Comparison of ENCODE assay signal across 13 cellular contexts in genomic region chr6:45480697-45481415, GRCh38.
DNase-seq lines count a peak whose midpoint lies in the region; ATAC-seq, FAIRE-seq and TF ChIP-seq lines count a peak whose summit lies in the region.
"Had no signal": no experiment of that assay in that cellular context is flagged by ENCODE, and none has a peak within 500 bp of the region (broad histone marks: within the 10 kb centered on the region; RNA-seq: fewer than 3 reads in every experiment).

No MANE protein-coding gene starts in this region.

- H3K27ac ChIP-seq in angular gyrus (ENCODE audit: low read depth, low read length), result peak overlapping the region; percentile 69
- no peak overlapping the region for H3K27ac ChIP-seq in keratinocyte (ENCODE audit: control insufficient read depth, insufficient read depth, low read length)

- no peak overlapping the region for H3K9ac ChIP-seq in keratinocyte (ENCODE audit: control insufficient read depth, extremely low read depth, insufficient read depth, low read length)

- peaks cover 11% of the 10 kb centered on the region for H3K4me1 Mint-ChIP-seq in activated T-cell treated with anti-CD3 and anti-CD28 coated beads, Interleukin-2, amount 50 U/mL, for 72 hours (ENCODE audit: low read depth)
- peaks cover 19% of the 10 kb centered on the region for H3K4me1 Mint-ChIP-seq in activated T-cell treated with anti-CD3 and anti-CD28 coated beads, Interleukin-2, amount 50 U/mL, for 4 hours (ENCODE audit: low read depth)

- no peaks in the 10 kb centered on the region for H3K9me3 ChIP-seq in keratinocyte (ENCODE audit: control insufficient read depth, low read depth, low read length)
- H3K9me3 ChIP-seq: Peyer's patch had no signal

- H2AFZ ChIP-seq in keratinocyte (ENCODE audit: control insufficient read depth, low read length), result no peak overlapping the region

- no peaks in the 10 kb centered on the region for H3K9me1 ChIP-seq in keratinocyte (ENCODE audit: control insufficient read depth, extremely low read depth, insufficient read depth, low read length)

- H3K36me3 Mint-ChIP-seq in activated T-cell treated with anti-CD3 and anti-CD28 coated beads, Interleukin-2, amount 50 U/mL, for 72 hours (ENCODE audit: insufficient read depth in 2 of 2), result peaks cover 3 to 20% of the 10 kb centered on the region in 2 donors
- peaks cover 5% of the 10 kb centered on the region for H3K36me3 Mint-ChIP-seq in activated T-cell treated with anti-CD3 and anti-CD28 coated beads, Interleukin-2, amount 50 U/mL, for 4 hours (ENCODE audit: insufficient read depth)

- DNase-seq in activated T-cell treated with anti-CD3 and anti-CD28 coated beads, Interleukin-2, amount 50 U/mL, for 72 hours, result no peak
- DNase-seq in activated T-cell treated with anti-CD3 and anti-CD28 coated beads, Interleukin-2, amount 50 U/mL, for 4 hours, result no peak
- DNase-seq in keratinocyte (ENCODE audit: low read depth, low spot score) (no peak), superior temporal gyrus (ENCODE audit: extremely low spot score) (peak; percentile 78), D341Med (ENCODE audit: low spot score) (no peak), activated gamma-delta T cell (lab: John Stamatoyannopoulos, UW) (no peak)
- DNase-seq: cerebellar nuclear complex; naive thymus-derived CD4-positive, alpha-beta T cell; Peyer's patch had no signal

- H3K4me1 ChIP-seq in keratinocyte (ENCODE audit: control insufficient read depth, extremely low read depth, insufficient read depth, low read length), result peaks cover 29% of the 10 kb centered on the region

- TF ChIP-seq CTCF in keratinocyte (optimal IDR thresholded peaks at IDR 0.05 in 1 of 3, IDR thresholded peaks at IDR 0.05 in 1 of 3, conservative IDR thresholded peaks at IDR 0.05 in 1 of 3; ENCODE audit: extremely low read depth in 1 of 3, insufficient read depth in 2 of 3, low read length in 3 of 3), result no peak

- no peaks in the 10 kb centered on the region for H4K20me1 ChIP-seq in keratinocyte (ENCODE audit: control insufficient read depth, extremely low read depth, insufficient read depth, low read length)

- FAIRE-seq in keratinocyte (lab: Jason Lieb, UNC), result no peak
- FAIRE-seq: islet of Langerhans had no signal

- H3K36me3 ChIP-seq in keratinocyte (ENCODE audit: control insufficient read depth in 2 of 2, extremely low read depth in 1 of 2, insufficient read depth in 2 of 2, low read length in 2 of 2), result no peaks in the 10 kb centered on the region
- H3K36me3 ChIP-seq: Peyer's patch had no signal

- no peak for ATAC-seq in activated T-cell treated with anti-CD3 and anti-CD28 coated beads, Interleukin-2, amount 50 U/mL, for 72 hours (replicated peaks in 1 of 2)
- ATAC-seq in activated T-cell treated with anti-CD3 and anti-CD28 coated beads, Interleukin-2, amount 50 U/mL, for 4 hours, result no peak
- no peak for ATAC-seq in HG03175 (IDR thresholded peaks at IDR 0.05; ENCODE audit: unreplicated experiment)
- ATAC-seq: activated T-helper 17 cell treated with anti-CD3 and anti-CD28 coated beads, Interleukin-2, amount 50 U/mL, for 72 hours had no signal

- H3K4me3 ChIP-seq in keratinocyte (ENCODE audit: control insufficient read depth in 2 of 3, extremely low read depth in 1 of 3, insufficient read depth in 2 of 3, low read depth in 1 of 3, low read length in 3 of 3), result no peak overlapping the region
- H3K4me3 ChIP-seq: Peyer's patch had no signal

- H3K27me3 Mint-ChIP-seq in activated T-cell treated with anti-CD3 and anti-CD28 coated beads, Interleukin-2, amount 50 U/mL, for 72 hours (ENCODE audit: low read depth), result no peaks in the 10 kb centered on the region
- H3K27me3 Mint-ChIP-seq in activated T-cell treated with anti-CD3 and anti-CD28 coated beads, Interleukin-2, amount 50 U/mL, for 4 hours (ENCODE audit: low read depth), result no peaks in the 10 kb centered on the region
- H3K27me3 Mint-ChIP-seq: activated T-helper 17 cell treated with anti-CD3 and anti-CD28 coated beads, Interleukin-2, amount 50 U/mL, for 72 hours had no signal

- dilution Hi-C loops in keratinocyte (cut with MboI; ENCODE audit: extremely low pct_ligation_motif_present, low sequenced_read_pairs), result no loop called here

- H3K27me3 ChIP-seq in keratinocyte (ENCODE audit: control insufficient read depth, extremely low read depth, insufficient read depth, low read length), result no peaks in the 10 kb centered on the region
- H3K27me3 ChIP-seq: Peyer's patch had no signal

- H3K27ac Mint-ChIP-seq in activated T-cell treated with anti-CD3 and anti-CD28 coated beads, Interleukin-2, amount 50 U/mL, for 72 hours, result peak overlapping the region; percentile 85
- H3K27ac Mint-ChIP-seq: activated T-helper 17 cell treated with anti-CD3 and anti-CD28 coated beads, Interleukin-2, amount 50 U/mL, for 72 hours; naive thymus-derived CD4-positive, alpha-beta T cell had no signal

- peak overlapping the region in 1 of 2 donors; percentile 69 for H3K4me3 Mint-ChIP-seq in activated T-cell treated with anti-CD3 and anti-CD28 coated beads, Interleukin-2, amount 50 U/mL, for 72 hours
- no peak overlapping the region for H3K4me3 Mint-ChIP-seq in activated T-cell treated with anti-CD3 and anti-CD28 coated beads, Interleukin-2, amount 50 U/mL, for 4 hours
- H3K4me3 Mint-ChIP-seq: activated T-helper 17 cell treated with anti-CD3 and anti-CD28 coated beads, Interleukin-2, amount 50 U/mL, for 72 hours; naive thymus-derived CD4-positive, alpha-beta T cell had no signal

- no peaks in the 10 kb centered on the region for H3K79me2 ChIP-seq in keratinocyte (ENCODE audit: control insufficient read depth, insufficient read depth, low read length)

- H3K4me2 ChIP-seq in keratinocyte (ENCODE audit: control insufficient read depth, extremely low read depth, insufficient read depth, low read depth, low read length), result peak overlapping the region; percentile 29

- no peaks in the 10 kb centered on the region for H3K9me3 Mint-ChIP-seq in activated T-cell treated with anti-CD3 and anti-CD28 coated beads, Interleukin-2, amount 50 U/mL, for 72 hours
- no peaks in the 10 kb centered on the region for H3K9me3 Mint-ChIP-seq in activated T-cell treated with anti-CD3 and anti-CD28 coated beads, Interleukin-2, amount 50 U/mL, for 4 hours
- H3K9me3 Mint-ChIP-seq: activated T-helper 17 cell treated with anti-CD3 and anti-CD28 coated beads, Interleukin-2, amount 50 U/mL, for 72 hours; naive thymus-derived CD4-positive, alpha-beta T cell had no signal
